ENCODE assay signal across 1 cellular context in the genomic region with DNA sequence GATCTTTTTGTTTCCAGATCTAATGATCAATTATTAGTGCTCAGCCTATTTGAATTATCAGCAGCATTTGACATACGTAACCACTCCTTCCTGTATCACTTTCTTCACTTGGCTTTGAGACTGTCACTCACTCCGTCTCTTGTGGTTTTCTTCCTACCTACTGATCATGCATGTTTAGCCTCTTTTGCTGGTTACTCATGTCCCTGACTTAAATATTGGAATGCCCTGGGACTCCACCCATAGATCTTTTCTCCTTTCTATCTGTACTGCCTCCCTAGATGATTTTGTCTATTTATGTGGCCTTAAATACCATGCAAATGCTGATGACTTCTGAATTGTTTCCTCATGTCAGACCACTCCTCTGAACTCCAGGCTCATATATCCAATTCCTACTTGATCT.
TF ChIP-seq lines count a peak whose summit lies in the region.

No MANE protein-coding gene starts in this region.

TF ChIP-seq in IMR-90, 13 proteins besides CTCF, POLR2A, EP300 and RAD21 (continued from another document):
- TF ChIP-seq SMC3 (IDR thresholded peaks at IDR 0.05; ENCODE audit: low read depth, low read length) = no peak
- no peak for TF ChIP-seq CEBPB (IDR thresholded peaks at IDR 0.05; ENCODE audit: low read depth, low read length)
- no peak for TF ChIP-seq NFE2L2 (IDR thresholded peaks at IDR 0.05; ENCODE audit: low read depth, low read length)
- TF ChIP-seq RCOR1 (IDR thresholded peaks at IDR 0.05; ENCODE audit: insufficient replicate concordance, low read length) = no peak
- no peak for TF ChIP-seq MAZ (IDR thresholded peaks at IDR 0.05; ENCODE audit: borderline replicate concordance, low read depth, low read length)
- TF ChIP-seq, protein P1, sequence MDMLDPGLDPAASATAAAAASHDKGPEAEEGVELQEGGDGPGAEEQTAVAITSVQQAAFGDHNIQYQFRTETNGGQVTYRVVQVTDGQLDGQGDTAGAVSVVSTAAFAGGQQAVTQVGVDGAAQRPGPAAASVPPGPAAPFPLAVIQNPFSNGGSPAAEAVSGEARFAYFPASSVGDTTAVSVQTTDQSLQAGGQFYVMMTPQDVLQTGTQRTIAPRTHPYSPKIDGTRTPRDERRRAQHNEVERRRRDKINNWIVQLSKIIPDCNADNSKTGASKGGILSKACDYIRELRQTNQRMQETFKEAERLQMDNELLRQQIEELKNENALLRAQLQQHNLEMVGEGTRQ (IDR thresholded peaks at IDR 0.05; ENCODE audit: low read depth, low read length) = no peak
- no peak for TF ChIP-seq MXI1 (IDR thresholded peaks at IDR 0.05; ENCODE audit: borderline replicate concordance, low read depth, low read length)
- TF ChIP-seq RFX5 (IDR thresholded peaks at IDR 0.05; ENCODE audit: low read depth, low read length) = no peak
- TF ChIP-seq, protein P2, sequence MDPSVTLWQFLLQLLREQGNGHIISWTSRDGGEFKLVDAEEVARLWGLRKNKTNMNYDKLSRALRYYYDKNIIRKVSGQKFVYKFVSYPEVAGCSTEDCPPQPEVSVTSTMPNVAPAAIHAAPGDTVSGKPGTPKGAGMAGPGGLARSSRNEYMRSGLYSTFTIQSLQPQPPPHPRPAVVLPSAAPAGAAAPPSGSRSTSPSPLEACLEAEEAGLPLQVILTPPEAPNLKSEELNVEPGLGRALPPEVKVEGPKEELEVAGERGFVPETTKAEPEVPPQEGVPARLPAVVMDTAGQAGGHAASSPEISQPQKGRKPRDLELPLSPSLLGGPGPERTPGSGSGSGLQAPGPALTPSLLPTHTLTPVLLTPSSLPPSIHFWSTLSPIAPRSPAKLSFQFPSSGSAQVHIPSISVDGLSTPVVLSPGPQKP (IDR thresholded peaks at IDR 0.05; ENCODE audit: borderline replicate concordance, low read depth, low read length) = no peak
